In the genomic region with DNA sequence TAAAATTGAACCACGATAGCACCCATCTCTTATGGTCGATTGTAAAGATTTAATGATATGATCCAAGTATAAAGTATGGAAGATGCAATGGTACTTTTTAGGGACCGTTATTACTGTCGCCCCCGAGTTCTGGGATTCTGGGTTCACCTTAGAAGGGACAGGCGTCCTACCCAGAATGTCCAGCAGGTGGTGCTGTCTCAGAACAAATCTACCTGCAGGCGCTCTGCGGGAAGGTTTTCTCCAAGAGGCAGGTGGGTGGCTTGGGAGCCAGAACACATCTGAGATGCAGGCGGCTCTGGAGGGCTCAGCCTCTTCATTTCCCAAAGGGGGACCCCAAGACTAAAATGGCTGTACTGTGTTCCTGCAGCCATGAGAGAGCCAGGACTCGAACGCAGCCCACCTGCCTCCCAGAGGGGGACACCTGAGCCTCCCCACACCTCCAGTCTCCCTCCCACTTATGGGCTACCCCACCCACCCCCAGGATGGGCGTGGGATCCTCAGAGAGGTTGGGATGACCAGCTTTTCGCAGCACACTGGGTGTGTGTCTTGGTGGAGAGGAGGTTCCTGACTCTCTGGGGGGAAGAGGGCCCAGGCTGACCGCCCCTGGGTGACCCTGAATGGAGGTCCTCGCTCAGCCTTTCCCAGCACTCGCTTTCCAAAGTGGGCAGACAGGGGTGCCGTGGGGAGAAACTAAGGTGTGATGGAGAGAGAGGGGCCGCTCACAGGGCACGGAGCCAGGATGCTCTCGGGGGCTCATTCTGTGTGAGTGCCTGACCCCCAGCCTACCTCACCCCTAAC, we compare ENCODE assay signal across 8 cellular contexts. TPM values are rescaled to one million over a fixed set of nuclear protein-coding genes. Genes with fewer than 3 reads are reported as not detected.
DNase-seq lines count a peak whose midpoint lies in the region; ATAC-seq, FAIRE-seq and TF ChIP-seq lines count a peak whose summit lies in the region.

No MANE protein-coding gene starts in this region.

- H3K4me3 Mint-ChIP-seq in astrocyte (ENCODE audit: unreplicated experiment): no peak overlapping the region

- H3K4me1 ChIP-seq in Loucy (ENCODE audit: insufficient read depth, low read length, poor library complexity, severe bottlenecking): no peaks in the 10 kb centered on the region
- H3K4me1 ChIP-seq in astrocyte (ENCODE audit: insufficient read depth, low read length): peaks cover 13% of the 10 kb centered on the region

- no peak overlapping the region for H3K27ac ChIP-seq in astrocyte (ENCODE audit: low read depth, low read length)

- peak; percentile 64 for FAIRE-seq in astrocyte (lab: Jason Lieb, UNC)

- H3F3A ChIP-seq in Loucy (ENCODE audit: low read depth): no peaks in the 10 kb centered on the region

- H3K4me1 Mint-ChIP-seq in astrocyte (ENCODE audit: low read depth, unreplicated experiment): peaks cover 19% of the 10 kb centered on the region

- H3K27ac Mint-ChIP-seq in astrocyte (ENCODE audit: unreplicated experiment): peak overlapping the region; percentile 80

- DNase-seq in ELF-1 (ENCODE audit: low read depth, low spot score): peak; percentile 69
- peak; percentile 33 to 71 (median 45) for DNase-seq in T-helper 1 cell
- peak; percentile 16 for DNase-seq in astrocyte (ENCODE audit: low read depth)
- peak; percentile 82 for DNase-seq in iPS-NIHi11 (ENCODE audit: low spot score)
- peak; percentile 51 to 57 for DNase-seq in stimulated activated CD4-positive, alpha-beta T cell treated with anti-CD3 and anti-CD28 coated beads, Interleukin-15, amount 100 ng/mL, for 1 hour (ENCODE audit: low read depth in 1 of 2, low spot score in 1 of 2)

- H4K20me1 ChIP-seq in Loucy (ENCODE audit: insufficient read depth, low read length, poor library complexity, severe bottlenecking) (no peaks in the 10 kb centered on the region), astrocyte (ENCODE audit: insufficient read depth, low read length) (no peaks in the 10 kb centered on the region)

- H3K36me3 Mint-ChIP-seq in astrocyte (ENCODE audit: low read depth, unreplicated experiment): no peaks in the 10 kb centered on the region

- H3K9ac ChIP-seq in Loucy (ENCODE audit: low read depth, low read length, poor library complexity, severe bottlenecking) (no peak overlapping the region), astrocyte (ENCODE audit: low read length) (no peak overlapping the region)

- H3K4me2 ChIP-seq in Loucy (ENCODE audit: low read depth, low read length, poor library complexity, severe bottlenecking) (no peak overlapping the region), astrocyte (ENCODE audit: low read length) (no peak overlapping the region)

- TF ChIP-seq CTCF in Loucy (conservative IDR thresholded peaks at IDR 0.05; ENCODE audit: low read length) (peak; percentile 96), astrocyte (IDR thresholded peaks at IDR 0.05; ENCODE audit: insufficient read depth, low read depth, low read length) (peak; percentile 86)

- peaks cover 7% of the 10 kb centered on the region for H3K27me3 Mint-ChIP-seq in astrocyte (ENCODE audit: low read depth, unreplicated experiment)

- H3K9me3 Mint-ChIP-seq in astrocyte (ENCODE audit: unreplicated experiment): no peaks in the 10 kb centered on the region

- H3K79me2 ChIP-seq in Loucy (ENCODE audit: insufficient read depth, low read length): no peaks in the 10 kb centered on the region
- no peaks in the 10 kb centered on the region for H3K79me2 ChIP-seq in astrocyte (ENCODE audit: insufficient read depth, low read length)

- ATAC-seq in GM21381 (IDR thresholded peaks at IDR 0.05; ENCODE audit: unreplicated experiment) (no peak), HG02623 (IDR thresholded peaks at IDR 0.05; ENCODE audit: unreplicated experiment) (no peak)

- H3K9me3 ChIP-seq in Loucy (ENCODE audit: insufficient read depth, low read depth, low read length): no peaks in the 10 kb centered on the region
- H3K9me3 ChIP-seq in astrocyte (ENCODE audit: insufficient read depth, low read depth, low read length): no peaks in the 10 kb centered on the region

- H3K9me2 ChIP-seq in Loucy (replicated peaks; ENCODE audit: low read depth, low read length): no peaks in the 10 kb centered on the region

- H2AFZ ChIP-seq in Loucy (ENCODE audit: low read length) (no peak overlapping the region), astrocyte (ENCODE audit: low read depth, low read length) (no peak overlapping the region)

- no peaks in the 10 kb centered on the region for H3K27me3 ChIP-seq in Loucy (ENCODE audit: insufficient read depth, low read length, poor library complexity, severe bottlenecking)
- no peaks in the 10 kb centered on the region for H3K27me3 ChIP-seq in astrocyte (ENCODE audit: insufficient read depth, low read length)

- H3K4me3 ChIP-seq in Loucy (ENCODE audit: low read length, poor library complexity, severe bottlenecking): no peak overlapping the region
- no peak overlapping the region for H3K4me3 ChIP-seq in astrocyte (ENCODE audit: insufficient read depth, low read depth, low read length)

- no peaks in the 10 kb centered on the region for H3K36me3 ChIP-seq in Loucy (ENCODE audit: insufficient read depth, low read length)
- no peaks in the 10 kb centered on the region for H3K36me3 ChIP-seq in astrocyte (ENCODE audit: insufficient read depth, low read length)

RNA-seq across cellular contexts. Expression of a gene that starts 28.1 kb away (rescaled TPM):
- total RNA-seq in astrocyte: 6.2 and 7.4 TPM in 2 replicates

Comparison
In these comparisons a context has a peak if more than half of its experiments do, and no peak if none do; other contexts are left out.
1. DNase-seq: peak in every context shown above with its lines; median percentile 82 in iPS-NIHi11; 69 in ELF-1; 54 in stimulated activated CD4-positive, alpha-beta T cell treated with anti-CD3 and anti-CD28 coated beads, Interleukin-15, amount 100 ng/mL, for 1 hour; 45 in T-helper 1 cell; 16 in astrocyte.